2 cellular contexts compared by ENCODE assay signal in the genomic region with DNA sequence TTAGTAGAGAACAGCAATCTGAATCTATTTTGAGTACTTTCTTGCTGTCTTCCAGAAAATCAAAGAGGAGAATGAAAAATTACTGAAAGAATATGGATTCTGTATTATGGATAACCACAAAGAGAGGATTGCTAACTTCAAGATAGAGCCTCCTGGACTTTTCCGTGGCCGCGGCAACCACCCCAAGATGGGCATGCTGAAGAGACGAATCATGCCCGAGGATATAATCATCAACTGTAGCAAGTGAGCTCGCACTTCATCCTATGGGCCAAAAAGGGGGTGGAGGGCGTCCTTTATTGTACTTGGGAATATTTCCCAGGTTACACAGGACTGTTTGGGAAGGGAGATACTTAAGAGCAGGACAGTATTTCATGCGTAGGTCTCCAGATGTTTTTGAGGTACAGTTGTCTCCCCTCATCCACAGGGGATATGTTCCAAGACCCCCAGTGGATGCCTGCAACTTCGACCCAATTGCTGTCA.
TF ChIP-seq lines count a peak whose summit lies in the region.

No MANE protein-coding gene starts in this region.

TF ChIP-seq in HepG2, 621 proteins besides CTCF, POLR2A, EP300 and RAD21:
- TF ChIP-seq RBM22 (optimal IDR thresholded peaks at IDR 0.05; ENCODE audit: low read length) (peak; percentile 92), SMARCC2 (IDR thresholded peaks at IDR 0.05) (no peak)

TF ChIP-seq in IMR-90, 13 proteins besides CTCF, POLR2A, EP300 and RAD21:
- TF ChIP-seq BHLHE40 (IDR thresholded peaks at IDR 0.05; ENCODE audit: low read depth, low read length) (no peak), MAFK (IDR thresholded peaks at IDR 0.05; ENCODE audit: low read depth, low read length) (no peak), MXI1 (IDR thresholded peaks at IDR 0.05; ENCODE audit: borderline replicate concordance, low read depth, low read length) (no peak), FOS (IDR thresholded peaks at IDR 0.05; ENCODE audit: low read depth, low read length) (no peak)
- TF ChIP-seq, protein P1, sequence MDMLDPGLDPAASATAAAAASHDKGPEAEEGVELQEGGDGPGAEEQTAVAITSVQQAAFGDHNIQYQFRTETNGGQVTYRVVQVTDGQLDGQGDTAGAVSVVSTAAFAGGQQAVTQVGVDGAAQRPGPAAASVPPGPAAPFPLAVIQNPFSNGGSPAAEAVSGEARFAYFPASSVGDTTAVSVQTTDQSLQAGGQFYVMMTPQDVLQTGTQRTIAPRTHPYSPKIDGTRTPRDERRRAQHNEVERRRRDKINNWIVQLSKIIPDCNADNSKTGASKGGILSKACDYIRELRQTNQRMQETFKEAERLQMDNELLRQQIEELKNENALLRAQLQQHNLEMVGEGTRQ (IDR thresholded peaks at IDR 0.05; ENCODE audit: low read depth, low read length) = no peak
